ENCODE assay signal across 11 cellular contexts in the genomic region with DNA sequence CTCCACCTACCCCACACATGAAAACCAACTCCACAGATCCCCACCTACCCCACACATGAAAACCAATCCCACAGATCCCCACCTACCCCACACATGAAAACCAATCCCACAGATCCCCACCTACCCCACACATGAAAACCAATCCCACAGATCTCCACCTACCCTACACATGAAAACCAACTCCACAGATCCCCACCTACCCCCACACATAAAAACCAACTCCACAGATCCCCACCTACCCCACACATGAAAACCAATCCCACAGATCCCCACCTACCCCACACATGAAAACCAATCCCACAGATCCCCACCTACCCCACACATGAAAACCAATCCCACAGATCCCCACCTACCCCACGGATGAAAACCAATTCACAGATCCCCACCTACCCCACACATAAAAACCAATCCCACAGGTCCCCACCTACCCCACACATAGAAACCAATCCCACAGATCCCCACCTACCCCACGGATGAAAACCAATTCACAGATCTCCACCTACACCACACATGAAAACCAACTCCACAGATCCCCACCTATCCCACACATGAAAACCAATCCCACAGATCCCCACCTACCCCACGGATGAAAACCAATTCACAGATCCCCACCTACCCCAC. TPM values are rescaled to one million over a fixed set of nuclear protein-coding genes. Genes with fewer than 3 reads are reported as not detected.
"Had no signal": no experiment of that assay in that cellular context is flagged by ENCODE, and none has a peak within 500 bp of the region (broad histone marks: within the 10 kb centered on the region; RNA-seq: fewer than 3 reads in every experiment).

No MANE protein-coding gene starts in this region.

RNA-seq across cellular contexts. Expression of a gene that starts 19.0 kb away (rescaled TPM):
- total RNA-seq: Right ventricle myocardium inferior, Right ventricle myocardium superior, RPMI7951, SJCRH30 had no signal

RNA-seq across cellular contexts. Expression of a gene that starts 50.7 kb away (rescaled TPM):
- total RNA-seq: OCI-LY7, PC-3, PC-9, Right ventricle myocardium inferior, Right ventricle myocardium superior, RPMI7951, SJCRH30, SJSA1, SK-MEL-5, T-cell had no signal
- polyA plus RNA-seq: SK-N-SH had no signal
